In genomic region chr10:73092830-73093229, GRCh38 we compare ENCODE assay signal across 24 cellular contexts. TPM values are rescaled to one million over a fixed set of nuclear protein-coding genes. Genes with fewer than 3 reads are reported as not detected.
DNase-seq lines count a peak whose midpoint lies in the region; ATAC-seq, FAIRE-seq and TF ChIP-seq lines count a peak whose summit lies in the region.
"Had no signal": no experiment of that assay in that cellular context is flagged by ENCODE, and none has a peak within 500 bp of the region (broad histone marks: within the 10 kb centered on the region; RNA-seq: fewer than 3 reads in every experiment).

No MANE protein-coding gene starts in this region.

- peaks cover 3% of the 10 kb centered on the region for H3K27me3 Mint-ChIP-seq in HFFc6 (ENCODE audit: insufficient read depth)
- H3K27me3 Mint-ChIP-seq: activated T-cell treated with anti-CD3 and anti-CD28 coated beads, Interleukin-2, amount 50 U/mL, for 24 hours; central memory CD8-positive, alpha-beta T cell had no signal

- in situ Hi-C loops in K562 (cut with MboI) = no loop called here

- WGBS in heart right ventricle, 2 donors = 97 to 98% methylated on average over 3 of the region's 3 CpGs
- WGBS in K562 (ENCODE audit: insufficient coverage, low coverage, missing lambda C conversion rate) = 93% methylated on average over 3 of the region's 3 CpGs
- 98% methylated on average over 3 of the region's 3 CpGs for WGBS in smooth muscle cell (ENCODE audit: low lambda C conversion rate)
- WGBS in sigmoid colon, 2 donors = 96 to 97% methylated on average over 3 of the region's 3 CpGs

- no peaks in the 10 kb centered on the region for H3K9me3 Mint-ChIP-seq in HFFc6
- H3K9me3 Mint-ChIP-seq: activated T-cell treated with anti-CD3 and anti-CD28 coated beads, Interleukin-2, amount 50 U/mL, for 24 hours; central memory CD8-positive, alpha-beta T cell had no signal

- H3K27me3 ChIP-seq in heart right ventricle = no peaks in the 10 kb centered on the region
- H3K27me3 ChIP-seq in K562 (ENCODE audit: control insufficient read depth in 2 of 2, insufficient read depth in 2 of 2, low read length in 2 of 2) = no peaks in the 10 kb centered on the region
- no peaks in the 10 kb centered on the region for H3K27me3 ChIP-seq in smooth muscle cell (ENCODE audit: low read depth)
- H3K27me3 ChIP-seq in sigmoid colon = no peaks in the 10 kb centered on the region
- H3K27me3 ChIP-seq: ascending aorta had no signal

- CTCF ChIA-PET in K562 (lab: Yijun Ruan, JAX; ENCODE audit: low intra/inter-chr PET ratio) = no interaction called here

- no peak for FAIRE-seq in K562 (lab: Jason Lieb, UNC)
- FAIRE-seq in D721Med (lab: Jason Lieb, UNC) = no peak
- FAIRE-seq: GM19239, urothelium cell line had no signal

- ATAC-seq in heart right ventricle (no peak), left cardiac atrium (no peak), K562 (no peak)
- ATAC-seq: HCT116 had no signal

- H3K4me1 ChIP-seq in heart right ventricle (peaks cover 0 to 76% (median 37%) of the 10 kb centered on the region in 9 donors), K562 (replicated peaks in 1 of 2; ENCODE audit: control insufficient read depth in 2 of 2, insufficient read depth in 2 of 2, low read length in 2 of 2) (peaks cover 10 to 12% of the 10 kb centered on the region in 2 experiments; a peak in 4 of 5 replicates), smooth muscle cell (ENCODE audit: low read depth) (peaks cover 18% of the 10 kb centered on the region), sigmoid colon (peaks cover 0 to 22% (median 18%) of the 10 kb centered on the region in 4 donors)

- H3K4me3 Mint-ChIP-seq in HFFc6 = peak overlapping the region; percentile 92
- H3K4me3 Mint-ChIP-seq: activated T-cell treated with anti-CD3 and anti-CD28 coated beads, Interleukin-2, amount 50 U/mL, for 24 hours; central memory CD8-positive, alpha-beta T cell had no signal

- no peak overlapping the region for H2AFZ ChIP-seq in K562 (ENCODE audit: low read depth, low read length)
- no peak overlapping the region for H2AFZ ChIP-seq in smooth muscle cell (ENCODE audit: low read depth)

- H4K20me1 ChIP-seq in K562 (replicated peaks; ENCODE audit: control insufficient read depth, insufficient read depth, low read length) = peaks cover 21% of the 10 kb centered on the region; the same call in 1 of the 2 replicates
- peaks cover 75% of the 10 kb centered on the region for H4K20me1 ChIP-seq in smooth muscle cell (ENCODE audit: low read depth)

- no peak for DNase-seq in heart right ventricle
- no peak for DNase-seq in left cardiac atrium
- no peak for DNase-seq in HFFc6
- DNase-seq in K562 (ENCODE audit: extremely low read depth in 1 of 4, low spot score in 3 of 4) = no peak
- no peak for DNase-seq in smooth muscle cell (lab: John Stamatoyannopoulos, UW; ENCODE audit: unreplicated experiment)
- no peak for DNase-seq in D721Med (ENCODE audit: insufficient read length, low spot score)
- DNase-seq in sigmoid colon = no peak
- DNase-seq: activated CD8-positive, alpha-beta memory T cell treated with anti-CD3 and anti-CD28 coated beads for 24 hours; activated naive CD4-positive, alpha-beta T cell treated with anti-CD3 and anti-CD28 coated beads, Interleukin-2, amount 50 U/mL, for 16 hours; activated T-cell treated with anti-CD3 and anti-CD28 coated beads, Interleukin-2, amount 50 U/mL, for 24 hours; Calu3; NCI-H1105; NCI-H1930; NCI-H345; NCI-H748 treated with DMSO at 0.1 percent for 48 hours; T-helper 1 cell had no signal

- H3K79me2 ChIP-seq in K562 (ENCODE audit: control insufficient read depth, insufficient read depth, low read length) (peaks cover 87% of the 10 kb centered on the region), smooth muscle cell (ENCODE audit: low read depth) (peaks cover 87% of the 10 kb centered on the region)

- TF ChIP-seq EP300 in K562 (IDR thresholded peaks at IDR 0.05; ENCODE audit: low read length) = no peak
- TF ChIP-seq EP300 in sigmoid colon (IDR thresholded peaks at IDR 0.05) = no peak

- no peak overlapping the region; a peak in 1 of 4 replicates for H3K9ac ChIP-seq in K562 (ENCODE audit: insufficient read depth in 1 of 2, low read depth in 2 of 2, low read length in 2 of 2)
- no peak overlapping the region for H3K9ac ChIP-seq in smooth muscle cell (ENCODE audit: low read depth)

- H3K4me1 Mint-ChIP-seq in HFFc6 (ENCODE audit: low read depth) = peaks cover 51% of the 10 kb centered on the region

- peak overlapping the region; percentile 38; the same call in 1 of the 2 replicates for H3K27ac Mint-ChIP-seq in HFFc6
- H3K27ac Mint-ChIP-seq: activated T-cell treated with anti-CD3 and anti-CD28 coated beads, Interleukin-2, amount 50 U/mL, for 24 hours had no signal

- TF ChIP-seq POLR2A in K562 (conservative IDR thresholded peaks at IDR 0.05) (no peak), sigmoid colon (IDR thresholded peaks at IDR 0.05) (no peak)

- H3K9me3 ChIP-seq in heart right ventricle = no peaks in the 10 kb centered on the region
- no peaks in the 10 kb centered on the region for H3K9me3 ChIP-seq in K562 (replicated peaks; ENCODE audit: control insufficient read depth, insufficient read depth, low read depth, low read length)
- H3K9me3 ChIP-seq in smooth muscle cell (replicated peaks; ENCODE audit: low read depth) = no peaks in the 10 kb centered on the region
- H3K9me3 ChIP-seq in sigmoid colon = no peaks in the 10 kb centered on the region
- H3K9me3 ChIP-seq: ascending aorta had no signal

- H3K9me1 ChIP-seq in K562 (ENCODE audit: control insufficient read depth, insufficient read depth, low read length) = no peaks in the 10 kb centered on the region

- POLR2A ChIA-PET in K562 (lab: Yijun Ruan, JAX) = interaction anchor here (0.7 to 5.2 kb wide), 4 partner anchors 10 to 75 kb away, joined by 3 to 45 read pairs (median 4); partner anchors contain the start of genes ECD, FAM149B1 and NUDT13

- H3F3A ChIP-seq in smooth muscle cell (ENCODE audit: low read depth) = peaks cover 10% of the 10 kb centered on the region

- H3K36me3 Mint-ChIP-seq in HFFc6 (ENCODE audit: low read depth) = peaks cover 15% of the 10 kb centered on the region; the same call in 1 of the 2 replicates

- H3K4me3 ChIP-seq in heart right ventricle (no peak overlapping the region), K562 (no peak overlapping the region), smooth muscle cell (no peak overlapping the region), sigmoid colon (no peak overlapping the region)
- H3K4me3 ChIP-seq: ascending aorta, lung had no signal

- peak overlapping the region; percentile 24 for H3K4me2 ChIP-seq in K562 (ENCODE audit: insufficient read depth, low read length)
- peak overlapping the region; percentile 55 for H3K4me2 ChIP-seq in smooth muscle cell

- peaks cover 0 to 16% (median 0%) of the 10 kb centered on the region in 9 donors for H3K36me3 ChIP-seq in heart right ventricle
- H3K36me3 ChIP-seq in K562 (ENCODE audit: control insufficient read depth, insufficient read depth, low read length) = peaks cover 16% of the 10 kb centered on the region; the same call in 2 of the 3 replicates
- H3K36me3 ChIP-seq in smooth muscle cell (ENCODE audit: low read depth) = no peaks in the 10 kb centered on the region
- H3K36me3 ChIP-seq in sigmoid colon = no peaks in the 10 kb centered on the region
- H3K36me3 ChIP-seq: ascending aorta had no signal

- TF ChIP-seq CTCF in heart right ventricle (IDR thresholded peaks at IDR 0.05) = no peak
- no peak for TF ChIP-seq CTCF in HFFc6 (IDR thresholded peaks at IDR 0.05)
- no peak for TF ChIP-seq CTCF in K562 (IDR thresholded peaks at IDR 0.05 in 2 of 3, conservative IDR thresholded peaks at IDR 0.05 in 1 of 3; ENCODE audit: insufficient read depth in 2 of 3, low read depth in 1 of 3, low read length in 3 of 3)
- TF ChIP-seq CTCF in smooth muscle cell (IDR thresholded peaks at IDR 0.05; ENCODE audit: borderline replicate concordance, insufficient read depth, poor library complexity, severe bottlenecking) = no peak
- no peak for TF ChIP-seq CTCF in D721Med (IDR thresholded peaks at IDR 0.05; ENCODE audit: insufficient read depth, missing control alignments)
- TF ChIP-seq CTCF in sigmoid colon (IDR thresholded peaks at IDR 0.05) = no peak

- intact Hi-C loops in heart right ventricle (cut with DNase I) = loop anchor here in 2 of 10 donors (10.0 kb wide), 2 partner anchors 62 to 72 kb away; partner anchors contain the start of genes ECD (in 1 of the 2) and FAM149B1 (in 1 of the 2)
- intact Hi-C loops in left cardiac atrium (cut with DNase I) = loop anchor here in 1 of 2 donors (10.0 kb wide), 1 partner anchor 72 kb away; the partner anchor contains the start of genes ECD and FAM149B1
- intact Hi-C loops in K562 (cut with micrococcal nuclease) = no loop called here
- intact Hi-C loops in sigmoid colon (cut with DNase I) = no loop called here

- H3K27ac ChIP-seq in heart right ventricle (peak overlapping the region in 7 of 10 donors; percentile 36 to 96 (median 53)), K562 (ENCODE audit: extremely low read depth, low read depth, low read length) (no peak overlapping the region), smooth muscle cell (ENCODE audit: low read depth) (no peak overlapping the region), sigmoid colon (no peak overlapping the region)
- H3K27ac ChIP-seq: ascending aorta, C4-2B had no signal

- no peak for TF ChIP-seq RAD21 in K562 (CRISPR knock-in tag; conservative IDR thresholded peaks at IDR 0.05 in 1 of 2, IDR thresholded peaks at IDR 0.05 in 1 of 2)

- BruUV-seq in K562 (replicated peaks; lab: Mats Ljungman, UMichigan) = no TSS peak

RNA-seq across cellular contexts. Expression of gene P4HA1, which starts 3.8 kb away (rescaled TPM):
- total RNA-seq in heart right ventricle (10 to 100 TPM; 44.4 to 67.3 (median 51.5) TPM), left cardiac atrium (10 to 100 TPM; 41.0 to 51.0 TPM), K562 (2014; rRNA removed) (20.2 and 23.4 TPM in 2 replicates), K562 (2014; rRNA removed; fragmentation: Illumina TruSeq; extraction: Trizol) (39.5 and 41.2 TPM in 2 replicates), K562 (2015; rRNA removed; fragmentation: Illumina TruSeq; extraction: Trizol) (28.5 and 31.9 TPM in 2 replicates), K562 (2021) (23.9 and 27.2 TPM in 2 replicates), smooth muscle cell (489 and 568 TPM in 2 replicates), sigmoid colon (10 to 100 TPM; 15.2 to 25.0 (median 20.0) TPM)
- polyA plus RNA-seq in heart right ventricle (10 to 100 TPM; 17.3 to 20.8 TPM), K562 (2011; rRNA removed) (149 and 177 TPM in 2 replicates), K562 (2014; fragmentation: Illumina TruSeq; extraction: Trizol) (24.6 and 30.3 TPM in 2 replicates), K562 (2014; fragmentation: Nextera tagmentation; extraction: Ambion mirVana) (10 to 100 TPM; 21.0 to 28.6 TPM), K562 (2014; rRNA removed) (20.2 and 23.1 TPM in 2 replicates), smooth muscle cell (366 and 467 TPM in 2 replicates), sigmoid colon (10 to 100 TPM in 2 of 3 donors, 1 to 10 TPM in 1; 4.2 to 15.1 (median 11.1) TPM)
- 100 to 1,000 TPM; 117 to 192 (median 127) TPM for total RNA-seq in HFFc6 (2021; fragmentation: NEBNext Ultra II Directional; extraction: Animal tissue kit (Norgen Biotek cat#: 25700))
- total RNA-seq in K562 (2011; cell fraction: chromatin; rRNA removed; ENCODE audit: low replicate concordance) = 99.2 and 293 TPM in 2 replicates
- 97.4 and 123 TPM in 2 replicates for total RNA-seq in K562 (2011; cell fraction: nucleolus; rRNA removed)
- total RNA-seq in K562 (2011; cell fraction: nucleoplasm; rRNA removed) = 210 and 247 TPM in 2 replicates
- polyA plus RNA-seq in K562 (2011; cell fraction: cytosol; rRNA removed) = 21.1 and 78.8 TPM in 2 replicates
- polyA plus RNA-seq in K562 (2011; cell fraction: nucleus; rRNA removed) = 36.0 and 74.0 TPM in 2 replicates
- polyA plus RNA-seq in K562 (2012) = 43.9 and 45.3 TPM in 2 replicates
- polyA minus RNA-seq in K562 (2011; rRNA and poly(A)+ RNA removed) = 153 and 215 TPM in 2 replicates
- 47.5 and 48.9 TPM in 2 replicates for polyA minus RNA-seq in K562 (2011; cell fraction: cytosol; rRNA and poly(A)+ RNA removed)
- 39.4 and 94.5 TPM in 2 replicates for polyA minus RNA-seq in K562 (2011; cell fraction: nucleus; rRNA and poly(A)+ RNA removed)

RNA-seq across cellular contexts. Expression of gene NUDT13, which starts 17.4 kb away (rescaled TPM):
- 1 to 10 TPM; 1.8 to 5.2 (median 4.0) TPM for total RNA-seq in heart right ventricle
- 10 to 100 TPM in 1 of 2 donors, 1 to 10 TPM in 1; 1.4 to 11.0 TPM for polyA plus RNA-seq in heart right ventricle
- total RNA-seq in left cardiac atrium = 1 to 10 TPM; 1.6 to 2.7 TPM
- 1 to 10 TPM; 1.3 to 2.3 (median 2.1) TPM for total RNA-seq in HFFc6 (2021; fragmentation: NEBNext Ultra II Directional; extraction: Animal tissue kit (Norgen Biotek cat#: 25700))
- total RNA-seq in K562 (2011; cell fraction: chromatin; rRNA removed; ENCODE audit: low replicate concordance) = 11.2 and 18.1 TPM in 2 replicates
- total RNA-seq in K562 (2011; cell fraction: nucleolus; rRNA removed) = 6.3 and 7.5 TPM in 2 replicates
- total RNA-seq in K562 (2011; cell fraction: nucleoplasm; rRNA removed) = 12.2 and 23.7 TPM in 2 replicates
- total RNA-seq in K562 (2014; rRNA removed) = 3.9 and 5.6 TPM in 2 replicates
- 7.1 and 7.6 TPM in 2 replicates for total RNA-seq in K562 (2014; rRNA removed; fragmentation: Illumina TruSeq; extraction: Trizol)
- total RNA-seq in K562 (2015; rRNA removed; fragmentation: Illumina TruSeq; extraction: Trizol) = 3.5 and 5.6 TPM in 2 replicates
- 3.4 and 4.7 TPM in 2 replicates for total RNA-seq in K562 (2021)
- polyA plus RNA-seq in K562 (2011; rRNA removed) = 10.5 and 11.1 TPM in 2 replicates
- polyA plus RNA-seq in K562 (2011; cell fraction: cytosol; rRNA removed) = 2.8 and 6.0 TPM in 2 replicates
- 8.4 and 12.4 TPM in 2 replicates for polyA plus RNA-seq in K562 (2011; cell fraction: nucleus; rRNA removed)
- 4.4 and 7.8 TPM in 2 replicates for polyA plus RNA-seq in K562 (2012)
- 5.0 and 5.6 TPM in 2 replicates for polyA plus RNA-seq in K562 (2014; fragmentation: Illumina TruSeq; extraction: Trizol)
- 1 to 10 TPM; 5.2 to 7.1 TPM for polyA plus RNA-seq in K562 (2014; fragmentation: Nextera tagmentation; extraction: Ambion mirVana)
- polyA plus RNA-seq in K562 (2014; rRNA removed) = 4.7 and 10.9 TPM in 2 replicates
- 5.1 and 5.3 TPM in 2 replicates for polyA minus RNA-seq in K562 (2011; rRNA and poly(A)+ RNA removed)
- 2.7 and 3.0 TPM in 2 replicates for polyA minus RNA-seq in K562 (2011; cell fraction: cytosol; rRNA and poly(A)+ RNA removed)
- 3.4 and 5.1 TPM in 2 replicates for polyA minus RNA-seq in K562 (2011; cell fraction: nucleus; rRNA and poly(A)+ RNA removed)
- total RNA-seq in smooth muscle cell = 0.36 and 1.4 TPM in 2 replicates
- 1.7 and 1.9 TPM in 2 replicates for polyA plus RNA-seq in smooth muscle cell
- 1 to 10 TPM; 2.1 to 5.4 (median 2.9) TPM for total RNA-seq in sigmoid colon
- 1 to 10 TPM; 1.8 to 2.4 (median 1.9) TPM for polyA plus RNA-seq in sigmoid colon
- total RNA-seq: M059J had no signal

Comparison
In these comparisons a context has a peak if more than half of its experiments do, and no peak if none do; other contexts are left out.
1. H3K27ac ChIP-seq: peak in heart right ventricle (7 of 10); none in K562 (single experiment), smooth muscle cell (single experiment) and sigmoid colon (0 of 4).